ENCODE assay signal across 1 cellular context in the genomic region with DNA sequence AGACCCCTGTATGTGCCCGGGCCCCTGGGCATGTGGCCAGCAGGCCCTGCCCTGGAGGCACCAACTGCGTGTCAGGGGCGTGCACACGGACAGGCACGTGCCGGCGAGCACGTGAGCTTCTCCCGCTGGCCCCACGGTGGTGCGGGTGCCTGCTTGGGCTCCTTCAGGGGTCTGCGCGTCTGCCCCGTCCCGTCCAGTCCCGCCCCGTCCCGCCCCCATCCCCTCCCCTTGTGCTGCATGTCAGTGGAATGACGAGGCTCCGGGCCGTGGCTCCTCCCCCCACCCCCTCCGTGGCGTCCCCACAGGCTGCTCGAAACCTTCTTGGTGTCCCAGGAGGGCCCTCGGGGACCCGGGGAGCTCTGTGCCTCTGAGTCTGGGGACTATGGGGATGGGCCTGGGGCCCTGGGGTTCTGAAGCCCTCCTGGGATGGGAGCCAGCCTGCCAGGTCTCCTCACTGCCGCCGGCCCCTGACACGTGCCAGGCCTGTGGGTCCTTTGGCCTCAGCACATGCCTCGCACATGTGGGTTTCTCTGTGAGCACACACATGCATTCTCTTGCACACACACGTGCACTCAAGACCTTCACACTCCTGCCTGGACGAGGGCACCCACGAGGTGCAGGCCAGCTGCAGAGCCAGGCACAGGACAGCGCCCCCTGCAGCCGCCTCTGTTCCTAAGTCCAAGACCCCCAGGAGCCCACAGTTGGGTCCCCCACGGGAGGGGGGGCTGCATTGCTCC.
TF ChIP-seq lines count a peak whose summit lies in the region.

No MANE protein-coding gene starts in this region.

TF ChIP-seq in IMR-90, 13 proteins besides CTCF, POLR2A, EP300 and RAD21:
- TF ChIP-seq RCOR1 (IDR thresholded peaks at IDR 0.05; ENCODE audit: insufficient replicate concordance, low read length) (no peak), BHLHE40 (IDR thresholded peaks at IDR 0.05; ENCODE audit: low read depth, low read length) (no peak), SMC3 (IDR thresholded peaks at IDR 0.05; ENCODE audit: low read depth, low read length) (no peak), NFE2L2 (IDR thresholded peaks at IDR 0.05; ENCODE audit: low read depth, low read length) (no peak), MAZ (IDR thresholded peaks at IDR 0.05; ENCODE audit: borderline replicate concordance, low read depth, low read length) (no peak), MAFK (IDR thresholded peaks at IDR 0.05; ENCODE audit: low read depth, low read length) (no peak), CHD1 (IDR thresholded peaks at IDR 0.05; ENCODE audit: low read depth, low read length) (no peak), RFX5 (IDR thresholded peaks at IDR 0.05; ENCODE audit: low read depth, low read length) (no peak), CEBPB (IDR thresholded peaks at IDR 0.05; ENCODE audit: low read depth, low read length) (no peak), MXI1 (IDR thresholded peaks at IDR 0.05; ENCODE audit: borderline replicate concordance, low read depth, low read length) (no peak)
- TF ChIP-seq, protein P1, sequence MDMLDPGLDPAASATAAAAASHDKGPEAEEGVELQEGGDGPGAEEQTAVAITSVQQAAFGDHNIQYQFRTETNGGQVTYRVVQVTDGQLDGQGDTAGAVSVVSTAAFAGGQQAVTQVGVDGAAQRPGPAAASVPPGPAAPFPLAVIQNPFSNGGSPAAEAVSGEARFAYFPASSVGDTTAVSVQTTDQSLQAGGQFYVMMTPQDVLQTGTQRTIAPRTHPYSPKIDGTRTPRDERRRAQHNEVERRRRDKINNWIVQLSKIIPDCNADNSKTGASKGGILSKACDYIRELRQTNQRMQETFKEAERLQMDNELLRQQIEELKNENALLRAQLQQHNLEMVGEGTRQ (IDR thresholded peaks at IDR 0.05; ENCODE audit: low read depth, low read length), result no peak
TF ChIP-seq in IMR-90: peak in this region for 0.
